In genomic region chr12:26799741-26800140, GRCh38 we compare ENCODE assay signal across 25 cellular contexts. TPM values are rescaled to one million over a fixed set of nuclear protein-coding genes. Genes with fewer than 3 reads are reported as not detected.
DNase-seq lines count a peak whose midpoint lies in the region; ATAC-seq, FAIRE-seq and TF ChIP-seq lines count a peak whose summit lies in the region.
"Had no signal": no experiment of that assay in that cellular context is flagged by ENCODE, and none has a peak within 500 bp of the region (broad histone marks: within the 10 kb centered on the region; RNA-seq: fewer than 3 reads in every experiment).

No MANE protein-coding gene starts in this region.

- intact Hi-C loops in Panc1 (cut with micrococcal nuclease; ENCODE audit: unreplicated experiment), result no loop called here

- peaks cover 18% of the 10 kb centered on the region for H3K4me1 Mint-ChIP-seq in nephron

- no peak for TF ChIP-seq EP300 in gastroesophageal sphincter (IDR thresholded peaks at IDR 0.05)

- no peak for TF ChIP-seq POLR2A in H54 (IDR thresholded peaks at IDR 0.05; ENCODE audit: low read depth, low read length)
- no peak for TF ChIP-seq POLR2A in gastroesophageal sphincter (IDR thresholded peaks at IDR 0.05)

- H3K27me3 Mint-ChIP-seq in nephron (ENCODE audit: low read depth), result no peaks in the 10 kb centered on the region
- H3K27me3 Mint-ChIP-seq: T-helper 17 cell had no signal

- peaks cover 65% of the 10 kb centered on the region for H3K79me2 ChIP-seq in DND-41 (ENCODE audit: insufficient read depth, low read length)

- peak overlapping the region in 2 of 3 experiments; percentile 0 to 1 for H3K27ac Mint-ChIP-seq in nephron
- H3K27ac Mint-ChIP-seq: CD8-positive, alpha-beta T cell had no signal

- H3K9ac ChIP-seq in DND-41 (ENCODE audit: low read depth, low read length), result no peak overlapping the region

- FAIRE-seq in H54 (lab: Jason Lieb, UNC), result peak; percentile 64
- FAIRE-seq: K562 had no signal

- BruUV-seq in Panc1 (replicated peaks; lab: Mats Ljungman, UMichigan), result TSS peak; percentile 42

- H3K9me3 ChIP-seq in DND-41 (ENCODE audit: insufficient read depth, low read length, severe bottlenecking) (no peaks in the 10 kb centered on the region), Panc1 (ENCODE audit: control insufficient read depth, insufficient read depth, low read depth, low read length) (no peaks in the 10 kb centered on the region), gastroesophageal sphincter (no peaks in the 10 kb centered on the region)
- H3K9me3 ChIP-seq: lower lobe of right lung, SJSA1, uterus had no signal

- TF ChIP-seq CTCF in DND-41 (IDR thresholded peaks at IDR 0.05; ENCODE audit: borderline replicate concordance, extremely low read depth, low read length, poor library complexity, severe bottlenecking) (no peak), Panc1 (IDR thresholded peaks at IDR 0.05) (no peak), nephron (IDR thresholded peaks at IDR 0.05; ENCODE audit: unreplicated experiment in 3 of 3) (no peak), gastroesophageal sphincter (IDR thresholded peaks at IDR 0.05) (no peak)

- DNase-seq in DND-41, result no peak
- DNase-seq in H54 (ENCODE audit: insufficient read length, low spot score), result no peak
- no peak for DNase-seq in Panc1 (ENCODE audit: low read depth, low spot score)
- no peak for DNase-seq in caudate nucleus (lab: John Stamatoyannopoulos, UW)
- DNase-seq in HCEC 1CT, result no peak
- DNase-seq: activated CD4-positive, CD25-positive, alpha-beta regulatory T cell; CD8-positive, alpha-beta T cell; effector CD8-positive, alpha-beta T cell; head of caudate nucleus; lower lobe of right lung; NCI-H1105; NCI-H2107; NCI-H524; PC-3; posterior cingulate gyrus; stimulated activated CD4-positive, alpha-beta T cell treated with anti-CD3 and anti-CD28 coated beads, Interleukin-2, amount 100 ng/mL, for 48 hours; substantia nigra; T-helper 17 cell; uterus had no signal

- H3K4me3 ChIP-seq in DND-41 (ENCODE audit: low read depth in 1 of 2, low read length in 2 of 2) (no peak overlapping the region), Panc1 (ENCODE audit: low read depth in 2 of 2, low read length in 2 of 2) (no peak overlapping the region), gastroesophageal sphincter (no peak overlapping the region)
- H3K4me3 ChIP-seq: K562, lower lobe of right lung, SJSA1, uterus had no signal

- no peak overlapping the region for H3K4me3 Mint-ChIP-seq in nephron
- H3K4me3 Mint-ChIP-seq: CD8-positive, alpha-beta T cell; T-helper 17 cell had no signal

- POLR2A ChIA-PET in Panc1 (lab: Charles Lee), result no interaction called here

- H4K20me1 ChIP-seq in DND-41 (ENCODE audit: insufficient read depth, low read length), result no peaks in the 10 kb centered on the region; the same call in 1 of the 2 replicates

- H3K27me3 ChIP-seq in DND-41 (ENCODE audit: insufficient read depth, low read length, poor library complexity) (no peaks in the 10 kb centered on the region), Panc1 (ENCODE audit: control insufficient read depth, insufficient read depth, low read length) (no peaks in the 10 kb centered on the region), gastroesophageal sphincter (no peaks in the 10 kb centered on the region)
- H3K27me3 ChIP-seq: SJSA1, uterus had no signal

- no peaks in the 10 kb centered on the region for H3K36me3 Mint-ChIP-seq in nephron (ENCODE audit: low read depth)

- H3K27ac ChIP-seq in DND-41 (ENCODE audit: low read length) (peak overlapping the region; percentile 48), Panc1 (ENCODE audit: low read length) (no peak overlapping the region), caudate nucleus (ENCODE audit: low read depth, low read length) (no peak overlapping the region), gastroesophageal sphincter (no peak overlapping the region)
- H3K27ac ChIP-seq: HL-60, lower lobe of right lung, SJSA1, uterus had no signal

- in situ Hi-C loops in Panc1 (cut with HindIII; ENCODE audit: low pct_unique_long_range_greater_than_20kb, low sequenced_read_pairs), result no loop called here

- ATAC-seq in DND-41 (ENCODE audit: insufficient read depth, low read depth) (no peak), Panc1 (no peak), gastroesophageal sphincter (no peak), GM18870 (IDR thresholded peaks at IDR 0.05; ENCODE audit: unreplicated experiment) (no peak)
- ATAC-seq: CD8-positive, alpha-beta T cell; K562; lower lobe of right lung; PC-3; T-helper 17 cell had no signal

- peaks cover 4% of the 10 kb centered on the region; the same call in 1 of the 2 replicates for H3K36me3 ChIP-seq in DND-41 (ENCODE audit: insufficient read depth, low read length)
- no peaks in the 10 kb centered on the region for H3K36me3 ChIP-seq in Panc1 (ENCODE audit: control insufficient read depth, insufficient read depth, low read length)
- no peaks in the 10 kb centered on the region for H3K36me3 ChIP-seq in gastroesophageal sphincter
- H3K36me3 ChIP-seq: lower lobe of right lung, SJSA1, uterus had no signal

- H3K4me2 ChIP-seq in DND-41 (ENCODE audit: insufficient read depth, low read length), result no peak overlapping the region

- H2AFZ ChIP-seq in DND-41 (ENCODE audit: low read depth, low read length), result no peak overlapping the region

- H3K4me1 ChIP-seq in DND-41 (ENCODE audit: insufficient read depth, low read length) (peaks cover 57% of the 10 kb centered on the region), Panc1 (ENCODE audit: control insufficient read depth, insufficient read depth, low read length) (peaks cover 6% of the 10 kb centered on the region), gastroesophageal sphincter (peaks cover 0 to 28% (median 0%) of the 10 kb centered on the region in 3 donors)

- no peaks in the 10 kb centered on the region for H3K9me3 Mint-ChIP-seq in nephron
- H3K9me3 Mint-ChIP-seq: CD8-positive, alpha-beta T cell had no signal

- CTCF ChIA-PET in Panc1 (lab: Charles Lee), result no interaction called here

RNA-seq across cellular contexts. Expression of gene ITPR2, which starts 33.3 kb away (rescaled TPM):
- total RNA-seq in Panc1 (2021; ENCODE audit: unreplicated experiment), result 41.8 TPM
- polyA plus RNA-seq in Panc1 (2012; ENCODE audit: insufficient read length), result 11.8 TPM
- total RNA-seq in gastroesophageal sphincter, result 10 to 100 TPM; 30.8 to 63.0 (median 44.4) TPM
